In the genomic region with DNA sequence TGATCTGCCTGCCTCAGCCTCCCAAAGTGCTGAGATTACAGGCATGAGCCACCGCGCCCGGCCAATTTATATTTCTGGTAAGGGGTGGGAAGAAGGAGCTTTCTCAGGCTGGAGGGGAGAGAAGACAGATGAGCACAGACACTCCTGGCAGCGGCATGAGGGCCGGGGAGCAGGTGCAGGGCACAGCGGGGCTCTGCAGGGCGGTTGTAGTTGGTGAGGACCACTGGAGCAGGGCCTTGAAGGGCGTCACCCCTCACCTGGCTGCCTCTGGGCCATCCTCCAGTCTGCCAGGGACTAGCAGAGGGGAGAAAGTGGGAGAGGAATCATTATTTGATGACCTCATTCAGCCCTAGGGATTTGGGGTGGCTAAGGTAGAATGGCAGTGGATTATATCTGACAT, we compare ENCODE assay signal across 1 cellular context.
TF ChIP-seq lines count a peak whose summit lies in the region.

No MANE protein-coding gene starts in this region.

TF ChIP-seq in HepG2, 621 proteins besides CTCF, POLR2A, EP300 and RAD21:
- TF ChIP-seq SOX6 (IDR thresholded peaks at IDR 0.05) (no peak), SOX6 (CRISPR knock-in tag; IDR thresholded peaks at IDR 0.05) (no peak), ZBTB8A (CRISPR knock-in tag; IDR thresholded peaks at IDR 0.05; ENCODE audit: borderline replicate concordance, low read depth) (no peak), CENPX (CRISPR knock-in tag; IDR thresholded peaks at IDR 0.05) (no peak), ONECUT2 (CRISPR knock-in tag; IDR thresholded peaks at IDR 0.05) (no peak), ZNF331 (CRISPR knock-in tag; IDR thresholded peaks at IDR 0.05) (peak; percentile 99), AGO2 (optimal IDR thresholded peaks at IDR 0.05; ENCODE audit: low read depth, low read length) (no peak), KLF16 (CRISPR knock-in tag; IDR thresholded peaks at IDR 0.05) (no peak), ATF7 (IDR thresholded peaks at IDR 0.05) (peak; percentile 53; the same call in 1 of the 2 replicates), ATF7 (CRISPR knock-in tag; IDR thresholded peaks at IDR 0.05) (no peak), ZFY (CRISPR knock-in tag; IDR thresholded peaks at IDR 0.05) (no peak), RARA (CRISPR knock-in tag; IDR thresholded peaks at IDR 0.05) (no peak), HMGA1 (CRISPR knock-in tag; conservative IDR thresholded peaks at IDR 0.05) (no peak), NR3C1 (CRISPR knock-in tag; IDR thresholded peaks at IDR 0.05) (no peak), HNRNPLL (IDR thresholded peaks at IDR 0.05; ENCODE audit: low read depth, low read length, poor library complexity, severe bottlenecking) (no peak)
- TF ChIP-seq, protein P1, sequence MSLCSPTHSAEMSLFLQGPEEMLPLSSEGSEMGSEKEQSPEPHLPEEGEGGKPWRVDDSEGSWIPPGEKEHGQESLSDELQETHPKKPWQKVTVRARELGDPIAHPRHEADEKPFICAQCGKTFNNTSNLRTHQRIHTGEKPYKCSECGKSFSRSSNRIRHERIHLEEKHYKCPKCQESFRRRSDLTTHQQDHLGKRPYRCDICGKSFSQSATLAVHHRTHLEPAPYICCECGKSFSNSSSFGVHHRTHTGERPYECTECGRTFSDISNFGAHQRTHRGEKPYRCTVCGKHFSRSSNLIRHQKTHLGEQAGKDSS (CRISPR knock-in tag; IDR thresholded peaks at IDR 0.05; ENCODE audit: borderline replicate concordance, low read depth) = no peak
- TF ChIP-seq, protein P2, sequence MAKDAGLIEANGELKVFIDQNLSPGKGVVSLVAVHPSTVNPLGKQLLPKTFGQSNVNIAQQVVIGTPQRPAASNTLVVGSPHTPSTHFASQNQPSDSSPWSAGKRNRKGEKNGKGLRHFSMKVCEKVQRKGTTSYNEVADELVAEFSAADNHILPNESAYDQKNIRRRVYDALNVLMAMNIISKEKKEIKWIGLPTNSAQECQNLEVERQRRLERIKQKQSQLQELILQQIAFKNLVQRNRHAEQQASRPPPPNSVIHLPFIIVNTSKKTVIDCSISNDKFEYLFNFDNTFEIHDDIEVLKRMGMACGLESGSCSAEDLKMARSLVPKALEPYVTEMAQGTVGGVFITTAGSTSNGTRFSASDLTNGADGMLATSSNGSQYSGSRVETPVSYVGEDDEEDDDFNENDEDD (CRISPR knock-in tag; IDR thresholded peaks at IDR 0.05; ENCODE audit: borderline replicate concordance) = no peak
